Comparison of ENCODE assay signal across 9 cellular contexts in genomic region chr12:53677612-53678133, GRCh38. TPM values are rescaled to one million over a fixed set of nuclear protein-coding genes. Genes with fewer than 3 reads are reported as not detected.
A peak's percentile ranks its signal among the peaks of the same experiment; 100 is the strongest.
DNase-seq lines count a peak whose midpoint lies in the region; ATAC-seq and TF ChIP-seq lines count a peak whose summit lies in the region.
"Had no signal": no experiment of that assay in that cellular context is flagged by ENCODE, and none has a peak within 500 bp of the region (broad histone marks: within the 10 kb centered on the region; RNA-seq: fewer than 3 reads in every experiment).

No MANE protein-coding gene starts in this region.

- no peaks in the 10 kb centered on the region for H3K36me3 Mint-ChIP-seq in natural killer cell

- no peak for ATAC-seq in natural killer cell
- ATAC-seq in PC-3 = no peak

- no peaks in the 10 kb centered on the region for H3K9me3 ChIP-seq in right atrium auricular region
- no peaks in the 10 kb centered on the region for H3K9me3 ChIP-seq in ectodermal cell (ENCODE audit: control insufficient read depth, low read length)
- H3K9me3 ChIP-seq in PC-3 (ENCODE audit: low read length) = no peaks in the 10 kb centered on the region

- H4K20me1 ChIP-seq in PC-3 (ENCODE audit: low read length) = no peaks in the 10 kb centered on the region

- peak overlapping the region; percentile 91 to 92 for H3K27ac ChIP-seq in right atrium auricular region
- H3K27ac ChIP-seq in ectodermal cell (ENCODE audit: insufficient read depth, low read depth, low read length, poor library complexity, severe bottlenecking) = peak overlapping the region; percentile 96
- H3K27ac ChIP-seq in PC-3 (ENCODE audit: low read length) = no peak overlapping the region
- H3K27ac ChIP-seq: HL-60 had no signal

- H3K4me3 ChIP-seq in right atrium auricular region (peak overlapping the region in 1 of 2 donors; percentile 71), ectodermal cell (ENCODE audit: insufficient read depth, low read depth, low read length) (peak overlapping the region; percentile 77), PC-3 (ENCODE audit: low read length) (no peak overlapping the region)

- no peak overlapping the region for H2AFZ ChIP-seq in PC-3 (ENCODE audit: low read length)

- no TSS peak for BruUV-seq in PC-3 (replicated peaks; lab: Mats Ljungman, UMichigan)

- peaks cover 9 to 15% of the 10 kb centered on the region in 2 donors for H3K27me3 Mint-ChIP-seq in natural killer cell (ENCODE audit: low read depth in 2 of 2)

- no peaks in the 10 kb centered on the region for H3F3A ChIP-seq in PC-3 (ENCODE audit: low read length, unreplicated experiment)

- intact Hi-C loops in cardiac septum (cut with DNase I) = no loop called here
- intact Hi-C loops in natural killer cell (cut with micrococcal nuclease) = loop anchor here (2.0 kb wide), 1 partner anchor 51 kb away; the partner anchor contains the start of gene ATF7
- intact Hi-C loops in PC-3 (cut with micrococcal nuclease) = loop anchor here (2.0 kb wide), 1 partner anchor 79 kb away; no protein-coding TSS in a partner anchor

- H3K79me2 ChIP-seq in PC-3 (ENCODE audit: low read length) = peaks cover 20% of the 10 kb centered on the region

- CTCF ChIA-PET in PC-3 (lab: Charles Lee) = interaction anchor here (0.5 to 0.6 kb wide), 2 partner anchors 29 to 514 kb away, joined by 4 read pairs; no protein-coding TSS in a partner anchor

- DNase-seq in right atrium auricular region (ENCODE audit: low spot score) (no peak), cardiac septum (ENCODE audit: low spot score) (no peak), natural killer cell (no peak), PC-3 (no peak), NCI-H1048 (lab: John Stamatoyannopoulos, UW) (no peak), NCI-H2029 treated with DMSO at 0.1 percent for 48 hours (lab: John Stamatoyannopoulos, UW) (no peak), GM19238 (ENCODE audit: insufficient read length, low spot score) (no peak)

- H3K9me2 ChIP-seq in PC-3 (replicated peaks; ENCODE audit: low read length) = no peaks in the 10 kb centered on the region

- no peak overlapping the region for H3K9ac ChIP-seq in PC-3 (ENCODE audit: low read length)

- H3K4me3 Mint-ChIP-seq in natural killer cell = peak overlapping the region; percentile 55

- H3K4me1 ChIP-seq in right atrium auricular region (peaks cover 0 to 37% of the 10 kb centered on the region in 2 donors), ectodermal cell (ENCODE audit: control insufficient read depth, insufficient read depth, low read length) (peaks cover 21% of the 10 kb centered on the region), PC-3 (ENCODE audit: insufficient read depth, low read length) (peaks cover 16% of the 10 kb centered on the region)

- H3K36me3 ChIP-seq in right atrium auricular region (peaks cover 8% of the 10 kb centered on the region), ectodermal cell (ENCODE audit: control insufficient read depth, insufficient read depth, low read length) (peaks cover 6% of the 10 kb centered on the region), PC-3 (ENCODE audit: low read depth, low read length) (peaks cover 5% of the 10 kb centered on the region; the same call in 1 of the 2 replicates)

- WGBS in ectodermal cell, 2 experiments = 41 to 48% methylated on average over 9 of the region's 9 CpGs

- POLR2A ChIA-PET in PC-3 (lab: Charles Lee; ENCODE audit: unreplicated experiment) = no interaction called here

- no peak overlapping the region for H3K4me2 ChIP-seq in PC-3 (ENCODE audit: low read length)

- no peak overlapping the region for H3K27ac Mint-ChIP-seq in natural killer cell

- TF ChIP-seq CTCF in right atrium auricular region (IDR thresholded peaks at IDR 0.05) = no peak
- no peak for TF ChIP-seq CTCF in natural killer cell (IDR thresholded peaks at IDR 0.05)
- no peak for TF ChIP-seq CTCF in PC-3 (conservative IDR thresholded peaks at IDR 0.05; ENCODE audit: low read depth, low read length)

- H3K27me3 ChIP-seq in right atrium auricular region (no peaks in the 10 kb centered on the region), ectodermal cell (ENCODE audit: control insufficient read depth, insufficient read depth, low read length, poor library complexity, severe bottlenecking) (no peaks in the 10 kb centered on the region), PC-3 (ENCODE audit: low read length) (no peaks in the 10 kb centered on the region)

- H3K4me1 Mint-ChIP-seq in natural killer cell = peaks cover 20 to 22% of the 10 kb centered on the region in 2 donors

- no peaks in the 10 kb centered on the region for H3K9me3 Mint-ChIP-seq in natural killer cell

RNA-seq across cellular contexts. Expression of gene ATP5MC2, which starts 1.8 kb away (rescaled TPM):
- total RNA-seq in right atrium auricular region (100 to 1,000 TPM; 481 to 659 TPM), cardiac septum (365 TPM), natural killer cell (100 to 1,000 TPM; 180 to 195 (median 184) TPM), PC-3 (2014; rRNA removed) (244 and 322 TPM in 2 replicates)
- 664 TPM for polyA plus RNA-seq in ectodermal cell (2013, experiment 1 of 4)
- polyA plus RNA-seq in ectodermal cell (2013, experiment 2 of 4) = 625 TPM
- 675 TPM for polyA plus RNA-seq in ectodermal cell (2013, experiment 3 of 4)
- 751 TPM for polyA plus RNA-seq in ectodermal cell (2013, experiment 4 of 4)

RNA-seq across cellular contexts. Expression of gene CALCOCO1, which starts 49.6 kb away (rescaled TPM):
- total RNA-seq in right atrium auricular region (100 to 1,000 TPM; 182 to 232 TPM), cardiac septum (158 TPM), natural killer cell (100 to 1,000 TPM; 215 to 256 (median 226) TPM), PC-3 (2014; rRNA removed) (20.4 and 30.6 TPM in 2 replicates)
- polyA plus RNA-seq in ectodermal cell (2013, experiment 1 of 4) = 65.5 TPM
- polyA plus RNA-seq in ectodermal cell (2013, experiment 2 of 4) = 66.7 TPM
- 51.8 TPM for polyA plus RNA-seq in ectodermal cell (2013, experiment 3 of 4)
- 63.4 TPM for polyA plus RNA-seq in ectodermal cell (2013, experiment 4 of 4)

RNA-seq across cellular contexts. Expression of gene ATF7, which starts 51.5 kb away (rescaled TPM):
- total RNA-seq in right atrium auricular region (10 to 100 TPM; 22.1 to 24.7 TPM), cardiac septum (33.5 TPM), natural killer cell (10 to 100 TPM; 32.3 to 42.3 (median 34.9) TPM), PC-3 (2014; rRNA removed) (7.9 and 14.2 TPM in 2 replicates)
- polyA plus RNA-seq in ectodermal cell (2013, experiment 1 of 4) = 21.9 TPM
- polyA plus RNA-seq in ectodermal cell (2013, experiment 2 of 4) = 25.4 TPM
- 17.2 TPM for polyA plus RNA-seq in ectodermal cell (2013, experiment 3 of 4)
- polyA plus RNA-seq in ectodermal cell (2013, experiment 4 of 4) = 19.8 TPM
